Comparison of ENCODE assay signal across 9 cellular contexts in genomic region chr3:183553263-183554026, GRCh38. TPM values are rescaled to one million over a fixed set of nuclear protein-coding genes. Genes with fewer than 3 reads are reported as not detected.
DNase-seq lines count a peak whose midpoint lies in the region; ATAC-seq and TF ChIP-seq lines count a peak whose summit lies in the region.
"Had no signal": no experiment of that assay in that cellular context is flagged by ENCODE, and none has a peak within 500 bp of the region (broad histone marks: within the 10 kb centered on the region; RNA-seq: fewer than 3 reads in every experiment).

No MANE protein-coding gene starts in this region.

- ATAC-seq in HG02588 (IDR thresholded peaks at IDR 0.05; ENCODE audit: unreplicated experiment) (no peak), GM18867 (IDR thresholded peaks at IDR 0.05; ENCODE audit: unreplicated experiment) (no peak), HG02885 (IDR thresholded peaks at IDR 0.05; ENCODE audit: poor library complexity, unreplicated experiment) (no peak), HG03045 (IDR thresholded peaks at IDR 0.05; ENCODE audit: unreplicated experiment) (no peak)

- peak overlapping the region; percentile 95 for H3K27ac ChIP-seq in OCI-LY1 (ENCODE audit: low read depth, low read length, poor library complexity, severe bottlenecking)
- H3K27ac ChIP-seq in neutrophil, result peak overlapping the region; percentile 93

- TF ChIP-seq CTCF in OCI-LY1 (IDR thresholded peaks at IDR 0.05; ENCODE audit: low read length), result no peak
- TF ChIP-seq CTCF in chondrocyte (IDR thresholded peaks at IDR 0.05), result no peak
- no peak for TF ChIP-seq CTCF in neutrophil (IDR thresholded peaks at IDR 0.05)

- H3K36me3 ChIP-seq in OCI-LY1 (ENCODE audit: insufficient read depth, low read length) (peaks cover 49% of the 10 kb centered on the region), neutrophil (no peaks in the 10 kb centered on the region)

- DNase-seq in ELF-1 (ENCODE audit: low read depth, low spot score), result peak; percentile 70
- no peak for DNase-seq in chondrocyte (ENCODE audit: low spot score)
- DNase-seq: activated CD4-positive, alpha-beta T cell treated with anti-CD3 and anti-CD28 coated beads, Interleukin-2, amount 50 U/mL, for 4 hours had no signal

- H3F3A ChIP-seq in OCI-LY1 (ENCODE audit: insufficient read depth, low read length), result 0 out of 2 replicates have a peak, but pooled peaks cover 5% of the 10 kb centered on the region

- peaks cover 32% of the 10 kb centered on the region for H3K4me1 Mint-ChIP-seq in chondrocyte (ENCODE audit: low read depth)

- H3K9me3 Mint-ChIP-seq in chondrocyte (ENCODE audit: low read depth), result no peaks in the 10 kb centered on the region

- H3K36me3 Mint-ChIP-seq in chondrocyte (ENCODE audit: low read depth), result no peaks in the 10 kb centered on the region

- H3K27ac Mint-ChIP-seq in chondrocyte (ENCODE audit: unreplicated experiment), result peak overlapping the region; percentile 89

- no peaks in the 10 kb centered on the region for H3K9me2 ChIP-seq in OCI-LY1 (ENCODE audit: low read depth, low read length)

- H3K4me3 ChIP-seq in OCI-LY1 (ENCODE audit: low read depth, low read length, poor library complexity, severe bottlenecking), result peak overlapping the region; percentile 94
- H3K4me3 ChIP-seq in neutrophil (ENCODE audit: low read depth in 1 of 2, low read length in 1 of 2), result peak overlapping the region; percentile 67 to 68

- H3K27me3 ChIP-seq in OCI-LY1 (ENCODE audit: insufficient read depth, low read length) (no peaks in the 10 kb centered on the region), neutrophil (no peaks in the 10 kb centered on the region)

- H3K4me1 ChIP-seq in OCI-LY1 (ENCODE audit: insufficient read depth, low read length, severe bottlenecking) (peaks cover 69% of the 10 kb centered on the region), neutrophil (ENCODE audit: control insufficient read depth in 1 of 2, insufficient read depth in 1 of 2, low read depth in 1 of 2, low read length in 1 of 2) (peaks cover 64 to 73% of the 10 kb centered on the region in 2 experiments)

- H3K79me2 ChIP-seq in OCI-LY1 (ENCODE audit: insufficient read depth, low read length), result peaks cover 68% of the 10 kb centered on the region

- H3K9me3 ChIP-seq in OCI-LY1 (ENCODE audit: low read length), result no peaks in the 10 kb centered on the region
- no peaks in the 10 kb centered on the region for H3K9me3 ChIP-seq in neutrophil

- peak overlapping the region; percentile 97 for H3K4me2 ChIP-seq in OCI-LY1 (ENCODE audit: low read length)

- H4K20me1 ChIP-seq in OCI-LY1 (ENCODE audit: insufficient read depth, low read length), result no peaks in the 10 kb centered on the region

- H3K4me3 Mint-ChIP-seq in chondrocyte (ENCODE audit: unreplicated experiment), result no peak overlapping the region

- H3K9ac ChIP-seq in OCI-LY1 (ENCODE audit: low read length), result peak overlapping the region; percentile 86

- no peak overlapping the region for H2AFZ ChIP-seq in OCI-LY1 (ENCODE audit: low read length)

- no peaks in the 10 kb centered on the region for H3K27me3 Mint-ChIP-seq in chondrocyte (ENCODE audit: low read depth)

RNA-seq across cellular contexts. Expression of gene KLHL6, which starts 2.1 kb away (rescaled TPM):
- total RNA-seq in chondrocyte, result not detected in 3 replicates
